ENCODE assay signal across 8 cellular contexts in the genomic region with DNA sequence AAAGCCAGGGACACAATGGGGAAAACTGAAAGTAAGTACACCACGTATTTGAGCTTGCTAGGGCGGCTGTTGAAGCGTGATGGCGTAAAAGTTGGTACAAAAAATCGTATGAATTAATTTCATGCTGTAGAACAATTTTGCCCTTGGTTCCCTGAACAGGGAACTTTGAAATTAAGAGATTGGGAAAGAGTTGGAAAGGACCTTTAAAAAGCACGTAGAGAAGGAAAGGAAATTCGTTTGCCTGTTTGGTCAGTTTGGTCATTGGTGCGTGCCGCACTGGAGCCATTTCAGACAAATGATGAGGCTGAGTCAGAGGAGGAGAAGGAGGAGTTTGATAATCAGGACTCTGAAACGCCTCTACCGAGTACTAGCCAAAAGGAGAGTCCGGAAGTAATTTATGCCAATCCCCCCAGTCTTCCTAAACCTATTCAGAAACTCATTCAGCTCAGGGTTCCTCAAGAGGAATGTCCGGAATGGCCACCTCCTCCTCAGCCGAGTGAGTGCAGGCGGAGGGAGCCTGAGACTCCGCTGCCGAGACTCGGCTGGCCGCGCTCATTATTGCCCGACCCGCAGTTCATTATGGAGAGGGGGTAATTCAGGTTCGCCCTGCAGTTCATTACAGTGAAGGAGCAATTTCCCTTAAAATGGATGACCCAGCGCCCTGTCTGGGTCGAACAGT. TPM values are rescaled to one million over a fixed set of nuclear protein-coding genes. Genes with fewer than 3 reads are reported as not detected.
DNase-seq lines count a peak whose midpoint lies in the region; ATAC-seq and TF ChIP-seq lines count a peak whose summit lies in the region.

No MANE protein-coding gene starts in this region.

- ATAC-seq in GM18517 (IDR thresholded peaks at IDR 0.05; ENCODE audit: unreplicated experiment) (peak; percentile 68), HG02884 (IDR thresholded peaks at IDR 0.05; ENCODE audit: unreplicated experiment) (peak; percentile 81)
- ATAC-seq in activated CD8-positive, alpha-beta T cell treated with anti-CD3 and anti-CD28 coated beads for 36 hours = peak; percentile 89

- no peaks in the 10 kb centered on the region for H3K36me3 ChIP-seq in mucosa of rectum (ENCODE audit: control insufficient read depth in 2 of 2, insufficient read depth in 2 of 2, low read length in 2 of 2)
- H3K36me3 ChIP-seq in transverse colon = no peaks in the 10 kb centered on the region

- H3K9ac ChIP-seq in mucosa of rectum (ENCODE audit: low read depth in 1 of 2, low read length in 2 of 2) = peak overlapping the region; percentile 67 to 72

- in situ Hi-C loops in transverse colon (cut with MboI; ENCODE audit: low pct_ligation_motif_present in 1 of 4, low pct_unique_long_range_greater_than_20kb in 1 of 4, low sequenced_read_pairs in 3 of 4) = loop anchor here in 2 of 4 donors (10.0 to 25.0 kb wide), 3 partner anchors 324 to 1174 kb away; no protein-coding TSS in a partner anchor

- H3K4me3 ChIP-seq in AG04450 (ENCODE audit: low read depth, low read length) = peak overlapping the region; percentile 81
- peak overlapping the region; percentile 80 for H3K4me3 ChIP-seq in epithelial cell of proximal tubule (ENCODE audit: low read depth, low read length)
- peak overlapping the region; percentile 80 to 86 for H3K4me3 ChIP-seq in mucosa of rectum (ENCODE audit: low read length in 2 of 2)
- peak overlapping the region; percentile 41 to 68 (median 59) for H3K4me3 ChIP-seq in transverse colon

- no peaks in the 10 kb centered on the region for H3K27me3 ChIP-seq in AG04450 (ENCODE audit: control insufficient read depth, insufficient read depth, low read length)
- no peaks in the 10 kb centered on the region for H3K27me3 ChIP-seq in mucosa of rectum (ENCODE audit: control insufficient read depth in 2 of 2, insufficient read depth in 2 of 2, low read length in 2 of 2)
- H3K27me3 ChIP-seq in transverse colon = no peaks in the 10 kb centered on the region

- CTCF ChIA-PET in AG04450 (lab: Charles Lee) = interaction anchor here (0.6 to 2.5 kb wide), 22 partner anchors 8 to 1168 kb away, joined by 3 to 18 read pairs (median 4); no protein-coding TSS in a partner anchor
- CTCF ChIA-PET in activated CD8-positive, alpha-beta T cell treated with anti-CD3 and anti-CD28 coated beads for 36 hours (lab: Charles Lee) = interaction anchor here (0.7 to 2.1 kb wide), 9 partner anchors 11 to 707 kb away, joined by 3 to 14 read pairs (median 3); no protein-coding TSS in a partner anchor

- no peaks in the 10 kb centered on the region for H3K4me1 ChIP-seq in mucosa of rectum (ENCODE audit: control insufficient read depth in 2 of 2, insufficient read depth in 2 of 2, low read length in 2 of 2)
- H3K4me1 ChIP-seq in transverse colon = peaks cover 0 to 7% (median 4%) of the 10 kb centered on the region in 4 donors

- POLR2A ChIA-PET in AG04450 (lab: Yijun Ruan, JAX) = interaction anchor here (0.6 to 1.7 kb wide), 3 partner anchors 10 to 706 kb away, joined by 3 to 17 read pairs (median 8); no protein-coding TSS in a partner anchor
- POLR2A ChIA-PET in activated CD8-positive, alpha-beta T cell treated with anti-CD3 and anti-CD28 coated beads for 36 hours (lab: Charles Lee) = interaction anchor here (0.6 to 1.3 kb wide), 4 partner anchors 10 to 56 kb away, joined by 3 to 5 read pairs (median 3); a partner anchor contains a TSS

- WGBS in transverse colon (ENCODE audit: low coverage in 1 of 2), 2 donors = 0 to 1% methylated on average over 7 to 25 of the region's 25 CpGs

- H3K27ac ChIP-seq in AG04450 (ENCODE audit: low read depth, low read length) (peak overlapping the region; percentile 84), mucosa of rectum (ENCODE audit: low read depth in 2 of 2, low read length in 2 of 2) (peak overlapping the region; percentile 77 to 85), transverse colon (peak overlapping the region; percentile 86 to 91 (median 88))

- H3K9me3 ChIP-seq in AG04450 (ENCODE audit: control insufficient read depth, insufficient read depth, low read length) = no peaks in the 10 kb centered on the region
- no peaks in the 10 kb centered on the region for H3K9me3 ChIP-seq in mucosa of rectum (ENCODE audit: control insufficient read depth in 2 of 2, low read length in 2 of 2)
- H3K9me3 ChIP-seq in transverse colon = no peaks in the 10 kb centered on the region

- peak overlapping the region; percentile 72 for H3K27ac Mint-ChIP-seq in activated CD8-positive, alpha-beta T cell treated with anti-CD3 and anti-CD28 coated beads for 36 hours

- no peak for DNase-seq in AG04450 (ENCODE audit: low read depth, low spot score)
- peak; percentile 62 for DNase-seq in NCI-H2227 treated with DMSO at 0.1 percent for 48 hours (lab: John Stamatoyannopoulos, UW)
- peak; percentile 41 for DNase-seq in activated CD8-positive, alpha-beta T cell treated with anti-CD3 and anti-CD28 coated beads for 36 hours
- DNase-seq in epithelial cell of proximal tubule (ENCODE audit: low read depth) = peak; percentile 61
- peak; percentile 70 for DNase-seq in transverse colon

- no peak for TF ChIP-seq CTCF in AG04450 (IDR thresholded peaks at IDR 0.05; ENCODE audit: low read depth, low read length)
- TF ChIP-seq CTCF in activated CD8-positive, alpha-beta T cell treated with anti-CD3 and anti-CD28 coated beads for 36 hours (IDR thresholded peaks at IDR 0.05) = no peak
- TF ChIP-seq CTCF in epithelial cell of proximal tubule (conservative IDR thresholded peaks at IDR 0.05; ENCODE audit: low read depth, low read length) = no peak
- TF ChIP-seq CTCF in transverse colon (IDR thresholded peaks at IDR 0.05) = no peak

- H3K9me3 Mint-ChIP-seq in activated CD8-positive, alpha-beta T cell treated with anti-CD3 and anti-CD28 coated beads for 36 hours = no peaks in the 10 kb centered on the region

- no peaks in the 10 kb centered on the region for H3K36me3 Mint-ChIP-seq in activated CD8-positive, alpha-beta T cell treated with anti-CD3 and anti-CD28 coated beads for 36 hours (ENCODE audit: low read depth)

- H3K4me1 Mint-ChIP-seq in activated CD8-positive, alpha-beta T cell treated with anti-CD3 and anti-CD28 coated beads for 36 hours (ENCODE audit: low read depth) = peaks cover 7% of the 10 kb centered on the region

- intact Hi-C loops in activated CD8-positive, alpha-beta T cell treated with anti-CD3 and anti-CD28 coated beads for 36 hours (cut with micrococcal nuclease) = loop anchor here (5.0 to 10.0 kb wide), 2 partner anchors 124 to 316 kb away; a partner anchor contains a TSS
- intact Hi-C loops in transverse colon (cut with DNase I; ENCODE audit: low total_unique reads) = loop anchor here (5.0 to 10.0 kb wide), 2 partner anchors 704 to 1796 kb away; a partner anchor contains a TSS

- TF ChIP-seq POLR2A in transverse colon (IDR thresholded peaks at IDR 0.05) = peak; percentile 73

- TF ChIP-seq EP300 in transverse colon (IDR thresholded peaks at IDR 0.05; ENCODE audit: low read depth) = no peak

- H3K27me3 Mint-ChIP-seq in activated CD8-positive, alpha-beta T cell treated with anti-CD3 and anti-CD28 coated beads for 36 hours = peaks cover 1% of the 10 kb centered on the region

- H3K4me3 Mint-ChIP-seq in activated CD8-positive, alpha-beta T cell treated with anti-CD3 and anti-CD28 coated beads for 36 hours = peak overlapping the region; percentile 93

RNA-seq across cellular contexts. Expression of a gene that starts 59.2 kb away (rescaled TPM):
- polyA plus RNA-seq in AG04450 (2011; rRNA removed) = 0.02 and 0.16 TPM in 2 replicates
- polyA minus RNA-seq in AG04450 (2011; rRNA and poly(A)+ RNA removed) = not detected in 2 replicates
- 1 to 10 TPM in 1 of 2 experiments, under 1 TPM in 1; 0.65 to 1.9 TPM for total RNA-seq in activated CD8-positive, alpha-beta T cell treated with anti-CD3 and anti-CD28 coated beads for 36 hours
- total RNA-seq in epithelial cell of proximal tubule (1.0 and 2.8 TPM in 2 replicates), transverse colon (10 to 100 TPM in 3 of 4 donors, 1 to 10 TPM in 1; 9.0 to 34.5 (median 18.8) TPM)
